Comparison of ENCODE assay signal across 1 cellular context in genomic region chr17:32591428-32591827, GRCh38.
TF ChIP-seq lines count a peak whose summit lies in the region.

No MANE protein-coding gene starts in this region.

TF ChIP-seq in HepG2, 621 proteins besides CTCF, POLR2A, EP300 and RAD21:
- no peak for TF ChIP-seq DBP (CRISPR knock-in tag; IDR thresholded peaks at IDR 0.05; ENCODE audit: not compliant biosample characterization)
- TF ChIP-seq MAFK (conservative IDR thresholded peaks at IDR 0.05 in 1 of 2, IDR thresholded peaks at IDR 0.05 in 1 of 2; ENCODE audit: low read length in 2 of 2): peak; percentile 63 to 85
- no peak for TF ChIP-seq ZNF839 (CRISPR knock-in tag; IDR thresholded peaks at IDR 0.05; ENCODE audit: borderline replicate concordance)
- no peak for TF ChIP-seq ZHX2 (IDR thresholded peaks at IDR 0.05; ENCODE audit: low read depth)
- no peak for TF ChIP-seq ZHX2 (CRISPR knock-in tag; IDR thresholded peaks at IDR 0.05; ENCODE audit: borderline replicate concordance)
- TF ChIP-seq TARDBP (CRISPR knock-in tag; IDR thresholded peaks at IDR 0.05): no peak
- TF ChIP-seq MAFF (IDR thresholded peaks at IDR 0.05; ENCODE audit: low read depth, low read length): peak; percentile 81
- no peak for TF ChIP-seq AHDC1 (CRISPR knock-in tag; IDR thresholded peaks at IDR 0.05; ENCODE audit: borderline replicate concordance)
- TF ChIP-seq KDM5B (CRISPR knock-in tag; IDR thresholded peaks at IDR 0.05; ENCODE audit: borderline replicate concordance): no peak
- TF ChIP-seq ZSCAN31 (CRISPR knock-in tag; IDR thresholded peaks at IDR 0.05; ENCODE audit: low read depth): no peak
